In genomic region chr19:16200038-16200775, GRCh38 we compare ENCODE assay signal across 12 cellular contexts. TPM values are rescaled to one million over a fixed set of nuclear protein-coding genes. Genes with fewer than 3 reads are reported as not detected.
DNase-seq lines count a peak whose midpoint lies in the region; ATAC-seq, FAIRE-seq and TF ChIP-seq lines count a peak whose summit lies in the region.
"Had no signal": no experiment of that assay in that cellular context is flagged by ENCODE, and none has a peak within 500 bp of the region (broad histone marks: within the 10 kb centered on the region; RNA-seq: fewer than 3 reads in every experiment).

No MANE protein-coding gene starts in this region.

- peaks cover 54% of the 10 kb centered on the region for H3K4me1 Mint-ChIP-seq in activated CD8-positive, alpha-beta T cell treated with anti-CD3 and anti-CD28 coated beads for 36 hours (ENCODE audit: low read depth)

- no peaks in the 10 kb centered on the region for H3K9me3 Mint-ChIP-seq in activated CD8-positive, alpha-beta T cell treated with anti-CD3 and anti-CD28 coated beads for 36 hours

- H3K9me3 ChIP-seq in A549 (no peaks in the 10 kb centered on the region), BE2C (no peaks in the 10 kb centered on the region)
- H3K9me3 ChIP-seq: body of pancreas, uterus had no signal

- 82% methylated on average over 14 of the region's 15 CpGs for WGBS in A549 (ENCODE audit: missing lambda C conversion rate)

- peaks cover 24% of the 10 kb centered on the region for H3K36me3 ChIP-seq in BE2C
- H3K36me3 ChIP-seq: uterus had no signal

- H3K27me3 Mint-ChIP-seq in activated CD8-positive, alpha-beta T cell treated with anti-CD3 and anti-CD28 coated beads for 36 hours = no peaks in the 10 kb centered on the region

- 0 out of 6 replicates have a peak overlapping the region, but pooled peaks of 1 of the 2 experiments have one; percentile 26 for H3K27ac ChIP-seq in A549
- H3K27ac ChIP-seq: body of pancreas, uterus had no signal

- ATAC-seq in A549 (no peak), left lobe of liver (peak; percentile 66), HG02884 (IDR thresholded peaks at IDR 0.05; ENCODE audit: unreplicated experiment) (no peak)
- no peak for ATAC-seq in activated CD8-positive, alpha-beta T cell treated with anti-CD3 and anti-CD28 coated beads for 36 hours
- ATAC-seq: body of pancreas had no signal

- H3K36me3 Mint-ChIP-seq in activated CD8-positive, alpha-beta T cell treated with anti-CD3 and anti-CD28 coated beads for 36 hours (ENCODE audit: low read depth) = peaks cover 40% of the 10 kb centered on the region

- peaks cover 27% of the 10 kb centered on the region for H3K4me1 ChIP-seq in A549
- no peaks in the 10 kb centered on the region; the same call in 1 of the 2 replicates for H3K4me1 ChIP-seq in BE2C

- no peak for TF ChIP-seq RAD21 in A549 (conservative IDR thresholded peaks at IDR 0.05 in 1 of 2, IDR thresholded peaks at IDR 0.05 in 1 of 2)

- H3K4me3 ChIP-seq in A549 (no peak overlapping the region), BE2C (ENCODE audit: low read depth, low read length) (no peak overlapping the region)
- H3K4me3 ChIP-seq: body of pancreas, uterus had no signal

- peak overlapping the region; percentile 78 for H3K27ac Mint-ChIP-seq in activated CD8-positive, alpha-beta T cell treated with anti-CD3 and anti-CD28 coated beads for 36 hours

- no peak for FAIRE-seq in A549 (lab: Jason Lieb, UNC)

- CTCF ChIA-PET in A549 (lab: Yijun Ruan, JAX) = interaction anchor here (1.1 kb wide), 1 partner anchor 23 kb away, joined by 3 read pairs; no protein-coding TSS in a partner anchor
- CTCF ChIA-PET in activated CD8-positive, alpha-beta T cell treated with anti-CD3 and anti-CD28 coated beads for 36 hours (lab: Charles Lee) = interaction anchor here (1.7 kb wide), 1 partner anchor 183 kb away, joined by 5 read pairs; no protein-coding TSS in a partner anchor

- H3K27me3 ChIP-seq in BE2C = no peaks in the 10 kb centered on the region
- H3K27me3 ChIP-seq: body of pancreas, uterus had no signal

- no peak for TF ChIP-seq POLR2A in A549 (IDR thresholded peaks at IDR 0.05; ENCODE audit: low read length)

- peak overlapping the region; percentile 57 for H3K4me3 Mint-ChIP-seq in activated CD8-positive, alpha-beta T cell treated with anti-CD3 and anti-CD28 coated beads for 36 hours

- peak overlapping the region; percentile 97 for H3K4me2 ChIP-seq in A549

- DNase-seq in A549 (ENCODE audit: low read depth in 1 of 2, low spot score in 1 of 2) = peak in 1 of 2 experiments; percentile 35
- peak; percentile 13 for DNase-seq in H4 (ENCODE audit: low spot score)
- no peak for DNase-seq in activated CD8-positive, alpha-beta T cell treated with anti-CD3 and anti-CD28 coated beads for 36 hours
- DNase-seq in left lobe of liver (ENCODE audit: low spot score) = peak; percentile 94
- DNase-seq in BE2C = no peak
- DNase-seq in NCI-H2081 treated with DMSO at 0.1 percent for 48 hours (lab: John Stamatoyannopoulos, UW) = no peak
- DNase-seq in NCI-H1930 (lab: John Stamatoyannopoulos, UW) = no peak
- DNase-seq: body of pancreas, islet precursor cell, T1000, uterus had no signal

- intact Hi-C loops in activated CD8-positive, alpha-beta T cell treated with anti-CD3 and anti-CD28 coated beads for 36 hours (cut with micrococcal nuclease) = no loop called here

- TF ChIP-seq EP300 in A549 (IDR thresholded peaks at IDR 0.05) = no peak

- TF ChIP-seq CTCF in A549 (IDR thresholded peaks at IDR 0.05) (no peak), BE2C (IDR thresholded peaks at IDR 0.05; ENCODE audit: low read depth, low read length) (no peak)
- TF ChIP-seq CTCF in activated CD8-positive, alpha-beta T cell treated with anti-CD3 and anti-CD28 coated beads for 36 hours (IDR thresholded peaks at IDR 0.05) = no peak

- POLR2A ChIA-PET in A549 (lab: Yijun Ruan, JAX) = no interaction called here
- POLR2A ChIA-PET in activated CD8-positive, alpha-beta T cell treated with anti-CD3 and anti-CD28 coated beads for 36 hours (lab: Charles Lee) = interaction anchor here (2.7 kb wide), 1 partner anchor 14 kb away, joined by 9 read pairs; the partner anchor contains the start of gene FAM32A

TF ChIP-seq in A549, 52 proteins besides CTCF, POLR2A, EP300 and RAD21:
- TF ChIP-seq KDM5A (IDR thresholded peaks at IDR 0.05) (no peak), PBX3 (IDR thresholded peaks at IDR 0.05) (no peak), POLR2AphosphoS2 (conservative IDR thresholded peaks at IDR 0.05; ENCODE audit: low read length) (no peak), HOXB5 (CRISPR knock-in tag; IDR thresholded peaks at IDR 0.05) (no peak), ZC3H11A (IDR thresholded peaks at IDR 0.05) (no peak), SMC3 (IDR thresholded peaks at IDR 0.05) (no peak), HOXB13 (CRISPR knock-in tag; IDR thresholded peaks at IDR 0.05; ENCODE audit: low read depth) (no peak), EHMT2 (IDR thresholded peaks at IDR 0.05; ENCODE audit: low read depth) (no peak), ESRRA (IDR thresholded peaks at IDR 0.05; ENCODE audit: borderline replicate concordance, low read length) (no peak), ZNF302 (CRISPR knock-in tag; IDR thresholded peaks at IDR 0.05) (no peak), HEYL (CRISPR knock-in tag; IDR thresholded peaks at IDR 0.05) (no peak), CBX2 (IDR thresholded peaks at IDR 0.05; ENCODE audit: borderline replicate concordance, low read depth) (no peak)
TF ChIP-seq in A549: peak in this region for 0.

RNA-seq across cellular contexts. Expression of gene AP1M1, which starts 2.5 kb away (rescaled TPM):
- polyA plus RNA-seq in A549 (2011; rRNA removed) (37.8 and 42.5 TPM in 2 replicates), A549 (2017; fragmentation: RNase III; extraction: RNeasy Plus Mini Kit Qiagen cat#74134 plus additional on column Dnase treatment) (63.0 to 68.0 TPM (median 63.6 TPM) in 3 replicates)
- polyA plus RNA-seq in A549 (2012; cell fraction: cytosol; rRNA removed) = 73.9 and 92.0 TPM in 2 replicates
- 105 and 138 TPM in 2 replicates for polyA plus RNA-seq in A549 (2012; cell fraction: nucleus; rRNA removed)
- polyA minus RNA-seq in A549 (2011; rRNA and poly(A)+ RNA removed) = 39.7 and 69.8 TPM in 2 replicates
- 88.8 and 95.9 TPM in 2 replicates for total RNA-seq in H4 (2014; rRNA removed; shearing (Covaris generic))
- 100 to 1,000 TPM in 1 of 2 experiments, 10 to 100 TPM in 1; 99.0 to 108 TPM for total RNA-seq in activated CD8-positive, alpha-beta T cell treated with anti-CD3 and anti-CD28 coated beads for 36 hours
- 76.5 TPM for total RNA-seq in left lobe of liver
- polyA plus RNA-seq in BE2C (2012; ENCODE audit: insufficient read depth, insufficient read length, low read depth) = 218 TPM

RNA-seq across cellular contexts. Expression of gene FAM32A, which starts 15.0 kb away (rescaled TPM):
- polyA plus RNA-seq in A549 (2011; rRNA removed) = 97.6 and 108 TPM in 2 replicates
- 86.6 and 95.0 TPM in 2 replicates for polyA plus RNA-seq in A549 (2012; cell fraction: cytosol; rRNA removed)
- polyA plus RNA-seq in A549 (2012; cell fraction: nucleus; rRNA removed) = 43.9 and 63.3 TPM in 2 replicates
- 80.8 to 85.1 TPM (median 84.7 TPM) in 3 replicates for polyA plus RNA-seq in A549 (2017; fragmentation: RNase III; extraction: RNeasy Plus Mini Kit Qiagen cat#74134 plus additional on column Dnase treatment)
- polyA minus RNA-seq in A549 (2011; rRNA and poly(A)+ RNA removed) = 31.2 and 37.5 TPM in 2 replicates
- 230 and 257 TPM in 2 replicates for total RNA-seq in H4 (2014; rRNA removed; shearing (Covaris generic))
- total RNA-seq in activated CD8-positive, alpha-beta T cell treated with anti-CD3 and anti-CD28 coated beads for 36 hours = 10 to 100 TPM; 41.7 to 44.7 TPM
- total RNA-seq in left lobe of liver = 32.9 TPM
- polyA plus RNA-seq in BE2C (2012; ENCODE audit: insufficient read depth, insufficient read length, low read depth) = 272 TPM

RNA-seq across cellular contexts. Expression of gene CIB3, which starts 26.9 kb away (rescaled TPM):
- polyA plus RNA-seq in A549 (2011; rRNA removed) = not detected in 2 replicates
- not detected in 2 replicates for polyA plus RNA-seq in A549 (2012; cell fraction: cytosol; rRNA removed)
- polyA plus RNA-seq in A549 (2012; cell fraction: nucleus; rRNA removed) = not detected in 2 replicates
- not detected in 3 replicates for polyA plus RNA-seq in A549 (2017; fragmentation: RNase III; extraction: RNeasy Plus Mini Kit Qiagen cat#74134 plus additional on column Dnase treatment)
- not detected in 2 replicates for polyA minus RNA-seq in A549 (2011; rRNA and poly(A)+ RNA removed)
- not detected in 2 replicates for total RNA-seq in H4 (2014; rRNA removed; shearing (Covaris generic))
- total RNA-seq in activated CD8-positive, alpha-beta T cell treated with anti-CD3 and anti-CD28 coated beads for 36 hours = not detected
- not detected for total RNA-seq in left lobe of liver
- polyA plus RNA-seq in BE2C (2012; ENCODE audit: insufficient read depth, insufficient read length, low read depth) = not detected
- total RNA-seq: body of pancreas, uterus had no signal

RNA-seq across cellular contexts. Expression of gene HSH2D, which starts 56.7 kb away (rescaled TPM):
- polyA plus RNA-seq in A549 (2011; rRNA removed) (0.05 and 0.16 TPM in 2 replicates), A549 (2017; fragmentation: RNase III; extraction: RNeasy Plus Mini Kit Qiagen cat#74134 plus additional on column Dnase treatment) (not detected in 3 replicates)
- polyA plus RNA-seq in A549 (2012; cell fraction: cytosol; rRNA removed) = not detected in 2 replicates
- polyA plus RNA-seq in A549 (2012; cell fraction: nucleus; rRNA removed) = not detected in 2 replicates
- not detected in 2 replicates for polyA minus RNA-seq in A549 (2011; rRNA and poly(A)+ RNA removed)
- total RNA-seq in H4 (2014; rRNA removed; shearing (Covaris generic)) = not detected in 2 replicates
- 10 to 100 TPM; 23.5 to 25.5 TPM for total RNA-seq in activated CD8-positive, alpha-beta T cell treated with anti-CD3 and anti-CD28 coated beads for 36 hours
- 0.86 TPM for total RNA-seq in left lobe of liver
- not detected for polyA plus RNA-seq in BE2C (2012; ENCODE audit: insufficient read depth, insufficient read length, low read depth)

Comparison
In these comparisons a context has a peak if more than half of its experiments do, and no peak if none do; other contexts are left out.
1. DNase-seq: peak in H4 (single experiment) and left lobe of liver (single experiment); none in activated CD8-positive, alpha-beta T cell treated with anti-CD3 and anti-CD28 coated beads for 36 hours (single experiment), BE2C (single experiment), NCI-H2081 treated with DMSO at 0.1 percent for 48 hours (single experiment) and NCI-H1930 (0 of 2).